ENCODE assay signal across 6 cellular contexts in the genomic region with DNA sequence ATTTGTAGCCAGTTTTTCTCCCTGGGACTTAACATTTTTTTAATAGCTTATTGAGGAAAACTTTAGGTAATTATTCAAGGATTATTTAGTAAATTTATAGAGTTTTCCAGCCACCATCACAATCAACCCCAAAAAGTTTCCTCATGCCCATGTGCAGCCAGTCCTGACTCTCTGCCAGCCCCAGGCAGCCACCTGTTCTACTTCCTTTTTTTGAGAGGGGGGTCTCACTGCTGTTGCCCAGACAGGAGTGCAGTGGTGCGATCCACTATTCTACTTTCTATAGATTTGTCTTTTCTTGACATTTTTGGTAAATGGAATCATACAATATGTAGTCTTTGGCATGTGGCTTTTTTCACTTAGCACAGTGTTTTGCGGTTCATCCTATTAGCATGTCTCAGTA.
"Had no signal": no experiment of that assay in that cellular context is flagged by ENCODE, and none has a peak within 500 bp of the region (broad histone marks: within the 10 kb centered on the region; RNA-seq: fewer than 3 reads in every experiment).

No MANE protein-coding gene starts in this region.

- H3K4me3 ChIP-seq: K562 had no signal

- H3K27ac ChIP-seq: HL-60 had no signal

- H3K27me3 Mint-ChIP-seq: IgD-negative memory B cell had no signal

- H3K27ac Mint-ChIP-seq: IgD-negative memory B cell had no signal

- DNase-seq: IMR-90, KBM-7 had no signal

- ATAC-seq: HepG2, K562 had no signal
